ENCODE assay signal across 35 cellular contexts in genomic region chr7:49418964-49419363, GRCh38.
"Had no signal": no experiment of that assay in that cellular context is flagged by ENCODE, and none has a peak within 500 bp of the region (broad histone marks: within the 10 kb centered on the region; RNA-seq: fewer than 3 reads in every experiment).

No MANE protein-coding gene starts in this region.

- H3K9me3 ChIP-seq: MG63 had no signal

- H3K4me2 ChIP-seq: KMS-11 had no signal

- H3K9ac ChIP-seq: KMS-11 had no signal

- H3K4me3 ChIP-seq: MG63 had no signal

- H3K27me3 ChIP-seq: MG63 had no signal

- DNase-seq: Karpas-422, Kasumi-1, KG1, MG63, MM.1S, MV-4-11, NCI-H1048, NCI-H1092, NCI-H1092 treated with DMSO at 0.1 percent for 48 hours, NCI-H1105, NCI-H1105 treated with DMSO at 0.1 percent for 48 hours, NCI-H1417, NCI-H1417 treated with DMSO at 0.1 percent for 48 hours, NCI-H1436, NCI-H1436 treated with DMSO at 0.1 percent for 48 hours, NCI-H146, NCI-H1694, NCI-H1694 treated with DMSO at 0.1 percent for 48 hours, NCI-H187, NCI-H187 treated with DMSO at 0.1 percent for 48 hours, NCI-H1930, NCI-H2029, NCI-H2029 treated with DMSO at 0.1 percent for 48 hours, NCI-H2081, NCI-H2081 treated with DMSO at 0.1 percent for 48 hours, NCI-H2107, NCI-H2171, NCI-H2171 treated with DMSO at 0.1 percent for 48 hours, NCI-H2227 treated with DMSO at 0.1 percent for 48 hours, NCI-H226, NCI-H345, NCI-H446, NCI-H446 treated with DMSO at 0.1 percent for 48 hours, NCI-H510A had no signal

- H3K27ac ChIP-seq: KMS-11 had no signal

- H3K36me3 ChIP-seq: MG63 had no signal
